In genomic region chr22:44330727-44331660, GRCh38 we compare ENCODE assay signal across 12 cellular contexts. TPM values are rescaled to one million over a fixed set of nuclear protein-coding genes. Genes with fewer than 3 reads are reported as not detected.
DNase-seq lines count a peak whose midpoint lies in the region; ATAC-seq and TF ChIP-seq lines count a peak whose summit lies in the region.
"Had no signal": no experiment of that assay in that cellular context is flagged by ENCODE, and none has a peak within 500 bp of the region (broad histone marks: within the 10 kb centered on the region; RNA-seq: fewer than 3 reads in every experiment).

No MANE protein-coding gene starts in this region.

- H3K27me3 ChIP-seq in ascending aorta: peaks cover 9% of the 10 kb centered on the region
- H3K27me3 ChIP-seq in iPS-20b (ENCODE audit: insufficient read depth, low read length): peaks cover 58% of the 10 kb centered on the region
- no peaks in the 10 kb centered on the region for H3K27me3 ChIP-seq in stomach smooth muscle (ENCODE audit: control insufficient read depth in 1 of 2, insufficient read depth in 2 of 2, low read length in 2 of 2)

- H3K9me3 Mint-ChIP-seq in natural killer cell treated with Interleukin-12 subunit alpha and Interleukin-12 subunit beta and Interleukin-15 and Interleukin-18, amount 100 ng/mL, for 72 hours: no peaks in the 10 kb centered on the region

- intact Hi-C loops in ascending aorta (cut with DNase I): no loop called here

- peak overlapping the region; percentile 52; the same call in 1 of the 2 replicates for H3K9ac ChIP-seq in iPS-20b (ENCODE audit: low read depth, low read length)
- peak overlapping the region; percentile 42 to 64 for H3K9ac ChIP-seq in stomach smooth muscle (ENCODE audit: low read length in 2 of 2)

- H3K4me3 Mint-ChIP-seq in natural killer cell treated with Interleukin-12 subunit alpha and Interleukin-12 subunit beta and Interleukin-15 and Interleukin-18, amount 100 ng/mL, for 72 hours: no peak overlapping the region

- H3K36me3 ChIP-seq in ascending aorta (no peaks in the 10 kb centered on the region), iPS-20b (ENCODE audit: insufficient read depth, low read depth, low read length) (no peaks in the 10 kb centered on the region), stomach smooth muscle (ENCODE audit: control insufficient read depth in 2 of 2, insufficient read depth in 2 of 2, low read length in 2 of 2) (no peaks in the 10 kb centered on the region)

- TF ChIP-seq CTCF in ascending aorta (IDR thresholded peaks at IDR 0.05): no peak

- H3K27ac ChIP-seq in ascending aorta (no peak overlapping the region), iPS-20b (ENCODE audit: low read length) (no peak overlapping the region), stomach smooth muscle (ENCODE audit: low read length) (no peak overlapping the region)

- peak; percentile 45 for DNase-seq in DMS53 (lab: John Stamatoyannopoulos, UW)
- no peak for DNase-seq in DMS53 treated with DMSO at 0.1 percent for 48 hours (lab: John Stamatoyannopoulos, UW; ENCODE audit: unreplicated experiment)
- no peak for DNase-seq in ascending aorta (ENCODE audit: low spot score in 2 of 2)
- no peak for DNase-seq in SK-N-DZ (ENCODE audit: low spot score)
- DNase-seq in natural killer cell treated with Interleukin-12 subunit alpha and Interleukin-12 subunit beta and Interleukin-15 and Interleukin-18, amount 100 ng/mL, for 72 hours (ENCODE audit: low spot score): no peak
- no peak for DNase-seq in OCI-M1 (lab: John Stamatoyannopoulos, UW)
- DNase-seq: 8988T, KG1, NCI-H446 treated with DMSO at 0.1 percent for 48 hours, T-helper 2 cell had no signal

- H3K4me3 ChIP-seq in ascending aorta (peak overlapping the region; percentile 56 to 64), iPS-20b (ENCODE audit: low read length) (peak overlapping the region; percentile 73), stomach smooth muscle (ENCODE audit: low read length in 2 of 2) (peak overlapping the region; percentile 57 to 74)

- H3K36me3 Mint-ChIP-seq in natural killer cell treated with Interleukin-12 subunit alpha and Interleukin-12 subunit beta and Interleukin-15 and Interleukin-18, amount 100 ng/mL, for 72 hours: no peaks in the 10 kb centered on the region

- no peak for ATAC-seq in natural killer cell treated with Interleukin-12 subunit alpha and Interleukin-12 subunit beta and Interleukin-15 and Interleukin-18, amount 100 ng/mL, for 72 hours

- H3K27me3 Mint-ChIP-seq in natural killer cell treated with Interleukin-12 subunit alpha and Interleukin-12 subunit beta and Interleukin-15 and Interleukin-18, amount 100 ng/mL, for 72 hours: peaks cover 22 to 37% of the 10 kb centered on the region in 2 donors

- no peaks in the 10 kb centered on the region for H3K9me3 ChIP-seq in ascending aorta
- H3K9me3 ChIP-seq in iPS-20b (ENCODE audit: insufficient read depth, low read depth, low read length): no peaks in the 10 kb centered on the region
- no peaks in the 10 kb centered on the region for H3K9me3 ChIP-seq in stomach smooth muscle (ENCODE audit: control insufficient read depth in 2 of 2, low read length in 2 of 2)

- no peak overlapping the region for H3K27ac Mint-ChIP-seq in natural killer cell treated with Interleukin-12 subunit alpha and Interleukin-12 subunit beta and Interleukin-15 and Interleukin-18, amount 100 ng/mL, for 72 hours

- H3K4me1 ChIP-seq in ascending aorta (peaks cover 3 to 8% of the 10 kb centered on the region in 2 donors), iPS-20b (ENCODE audit: insufficient read depth, low read length) (peaks cover 2% of the 10 kb centered on the region; the same call in 1 of the 2 replicates), stomach smooth muscle (ENCODE audit: control insufficient read depth, insufficient read depth, low read length) (peaks cover 29% of the 10 kb centered on the region)

- peaks cover 15 to 18% of the 10 kb centered on the region in 2 donors for H3K4me1 Mint-ChIP-seq in natural killer cell treated with Interleukin-12 subunit alpha and Interleukin-12 subunit beta and Interleukin-15 and Interleukin-18, amount 100 ng/mL, for 72 hours (ENCODE audit: low read depth in 2 of 2)

RNA-seq across cellular contexts. Expression of gene SHISAL1, which starts 18.2 kb away (rescaled TPM):
- total RNA-seq in ascending aorta: 1.6 TPM
- polyA plus RNA-seq in SK-N-DZ (2014; cell fraction: cytosol; rRNA removed): not detected in 2 replicates
- 0.02 TPM in 1 of 2 replicates, not detected in the other for polyA plus RNA-seq in SK-N-DZ (2014; cell fraction: nucleus; rRNA removed)
- not detected for total RNA-seq in natural killer cell treated with Interleukin-12 subunit alpha and Interleukin-12 subunit beta and Interleukin-15 and Interleukin-18, amount 100 ng/mL, for 72 hours
